Comparison of ENCODE assay signal across 3 cellular contexts in the genomic region with DNA sequence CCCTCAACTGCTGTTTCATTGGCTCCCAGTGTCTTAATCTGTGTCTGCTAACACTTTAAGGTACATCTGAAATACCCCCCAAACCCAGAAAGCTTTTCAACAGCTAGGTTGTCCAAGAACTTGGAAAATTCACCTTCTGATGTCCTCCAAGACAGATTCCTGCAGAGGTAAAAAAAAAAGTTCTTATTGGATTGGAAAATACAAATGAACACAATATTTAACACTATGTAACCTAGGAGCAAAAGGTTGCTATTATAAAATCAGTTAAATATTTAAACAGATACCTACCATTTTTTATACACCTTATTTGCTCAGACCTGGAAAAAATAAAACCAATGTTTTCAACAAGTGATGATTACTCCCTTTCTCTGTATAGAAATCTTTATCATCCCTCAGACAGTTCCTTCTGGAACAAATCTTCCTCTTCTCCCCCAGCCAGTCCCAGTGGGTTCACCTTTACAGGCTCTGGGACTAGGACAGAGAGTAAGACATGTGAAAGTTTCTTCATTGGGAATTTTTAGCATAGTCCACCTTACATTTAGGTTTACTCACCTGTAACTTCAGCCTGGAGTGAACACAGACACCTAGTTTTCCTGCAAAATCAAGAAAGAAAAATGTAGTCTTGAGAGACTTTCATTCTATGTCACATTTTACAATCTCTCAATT.
TF ChIP-seq lines count a peak whose summit lies in the region.

No MANE protein-coding gene starts in this region.

TF ChIP-seq in SK-N-SH, 30 proteins besides CTCF, POLR2A, EP300 and RAD21:
- TF ChIP-seq CHD2 (IDR thresholded peaks at IDR 0.05; ENCODE audit: low read length, partially characterized antibody) (no peak), GABPA (IDR thresholded peaks at IDR 0.05; ENCODE audit: low read depth) (no peak), RXRA (IDR thresholded peaks at IDR 0.05; ENCODE audit: borderline replicate concordance, low read depth) (no peak), SMC3 (IDR thresholded peaks at IDR 0.05; ENCODE audit: low read depth, low read length) (no peak), NFIC (IDR thresholded peaks at IDR 0.05; ENCODE audit: borderline replicate concordance) (no peak), TEAD4 (IDR thresholded peaks at IDR 0.05; ENCODE audit: borderline replicate concordance, insufficient read depth) (no peak), MEF2A (IDR thresholded peaks at IDR 0.05; ENCODE audit: borderline replicate concordance, low read depth) (no peak), POLR2AphosphoS5 (IDR thresholded peaks at IDR 0.05; ENCODE audit: low read depth, low read length) (no peak; the same call in 1 of the 2 replicates), NRF1 (IDR thresholded peaks at IDR 0.05; ENCODE audit: low read depth, low read length) (no peak), TAF1 (IDR thresholded peaks at IDR 0.05; ENCODE audit: borderline replicate concordance, low read depth, low read length) (no peak), YY1 (IDR thresholded peaks at IDR 0.05; ENCODE audit: low read depth) (no peak), GATA2 (CRISPR knock-in tag; IDR thresholded peaks at IDR 0.05) (no peak)
- TF ChIP-seq, protein P1, sequence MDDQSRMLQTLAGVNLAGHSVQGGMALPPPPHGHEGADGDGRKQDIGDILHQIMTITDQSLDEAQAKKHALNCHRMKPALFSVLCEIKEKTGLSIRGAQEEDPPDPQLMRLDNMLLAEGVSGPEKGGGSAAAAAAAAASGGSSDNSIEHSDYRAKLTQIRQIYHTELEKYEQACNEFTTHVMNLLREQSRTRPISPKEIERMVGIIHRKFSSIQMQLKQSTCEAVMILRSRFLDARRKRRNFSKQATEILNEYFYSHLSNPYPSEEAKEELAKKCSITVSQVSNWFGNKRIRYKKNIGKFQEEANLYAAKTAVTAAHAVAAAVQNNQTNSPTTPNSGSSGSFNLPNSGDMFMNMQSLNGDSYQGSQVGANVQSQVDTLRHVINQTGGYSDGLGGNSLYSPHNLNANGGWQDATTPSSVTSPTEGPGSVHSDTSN (IDR thresholded peaks at IDR 0.05) = no peak
- TF ChIP-seq, protein P2, sequence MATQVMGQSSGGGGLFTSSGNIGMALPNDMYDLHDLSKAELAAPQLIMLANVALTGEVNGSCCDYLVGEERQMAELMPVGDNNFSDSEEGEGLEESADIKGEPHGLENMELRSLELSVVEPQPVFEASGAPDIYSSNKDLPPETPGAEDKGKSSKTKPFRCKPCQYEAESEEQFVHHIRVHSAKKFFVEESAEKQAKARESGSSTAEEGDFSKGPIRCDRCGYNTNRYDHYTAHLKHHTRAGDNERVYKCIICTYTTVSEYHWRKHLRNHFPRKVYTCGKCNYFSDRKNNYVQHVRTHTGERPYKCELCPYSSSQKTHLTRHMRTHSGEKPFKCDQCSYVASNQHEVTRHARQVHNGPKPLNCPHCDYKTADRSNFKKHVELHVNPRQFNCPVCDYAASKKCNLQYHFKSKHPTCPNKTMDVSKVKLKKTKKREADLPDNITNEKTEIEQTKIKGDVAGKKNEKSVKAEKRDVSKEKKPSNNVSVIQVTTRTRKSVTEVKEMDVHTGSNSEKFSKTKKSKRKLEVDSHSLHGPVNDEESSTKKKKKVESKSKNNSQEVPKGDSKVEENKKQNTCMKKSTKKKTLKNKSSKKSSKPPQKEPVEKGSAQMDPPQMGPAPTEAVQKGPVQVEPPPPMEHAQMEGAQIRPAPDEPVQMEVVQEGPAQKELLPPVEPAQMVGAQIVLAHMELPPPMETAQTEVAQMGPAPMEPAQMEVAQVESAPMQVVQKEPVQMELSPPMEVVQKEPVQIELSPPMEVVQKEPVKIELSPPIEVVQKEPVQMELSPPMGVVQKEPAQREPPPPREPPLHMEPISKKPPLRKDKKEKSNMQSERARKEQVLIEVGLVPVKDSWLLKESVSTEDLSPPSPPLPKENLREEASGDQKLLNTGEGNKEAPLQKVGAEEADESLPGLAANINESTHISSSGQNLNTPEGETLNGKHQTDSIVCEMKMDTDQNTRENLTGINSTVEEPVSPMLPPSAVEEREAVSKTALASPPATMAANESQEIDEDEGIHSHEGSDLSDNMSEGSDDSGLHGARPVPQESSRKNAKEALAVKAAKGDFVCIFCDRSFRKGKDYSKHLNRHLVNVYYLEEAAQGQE (IDR thresholded peaks at IDR 0.05; ENCODE audit: low read depth, low read length) = no peak

TF ChIP-seq in SK-N-SH treated with all-trans-retinoic acid at 6 μM for 48 hours, 23 proteins besides CTCF, POLR2A, EP300 and RAD21:
- TF ChIP-seq CSDC2 (CRISPR knock-in tag; IDR thresholded peaks at IDR 0.05) (no peak), ZNF8 (CRISPR knock-in tag; IDR thresholded peaks at IDR 0.05) (no peak), ZNF70 (CRISPR knock-in tag; IDR thresholded peaks at IDR 0.05) (no peak), RARB (CRISPR knock-in tag; IDR thresholded peaks at IDR 0.05) (no peak), ZFP3 (CRISPR knock-in tag; IDR thresholded peaks at IDR 0.05) (no peak), SNAI2 (CRISPR knock-in tag; IDR thresholded peaks at IDR 0.05) (no peak), ZFP30 (CRISPR knock-in tag; IDR thresholded peaks at IDR 0.05) (no peak), ISL1 (CRISPR knock-in tag; IDR thresholded peaks at IDR 0.05) (no peak), ESRRG (CRISPR knock-in tag; IDR thresholded peaks at IDR 0.05) (no peak), TOX (CRISPR knock-in tag; IDR thresholded peaks at IDR 0.05; ENCODE audit: borderline replicate concordance) (no peak), TCF4 (CRISPR knock-in tag; IDR thresholded peaks at IDR 0.05; ENCODE audit: borderline replicate concordance) (no peak), GLIS3 (CRISPR knock-in tag; IDR thresholded peaks at IDR 0.05) (no peak), BACH2 (CRISPR knock-in tag; IDR thresholded peaks at IDR 0.05; ENCODE audit: borderline replicate concordance) (no peak), ZNF565 (CRISPR knock-in tag; conservative IDR thresholded peaks at IDR 0.05; ENCODE audit: low read depth) (no peak), PPARA (CRISPR knock-in tag; IDR thresholded peaks at IDR 0.05; ENCODE audit: borderline replicate concordance) (no peak)
- TF ChIP-seq, protein P3, sequence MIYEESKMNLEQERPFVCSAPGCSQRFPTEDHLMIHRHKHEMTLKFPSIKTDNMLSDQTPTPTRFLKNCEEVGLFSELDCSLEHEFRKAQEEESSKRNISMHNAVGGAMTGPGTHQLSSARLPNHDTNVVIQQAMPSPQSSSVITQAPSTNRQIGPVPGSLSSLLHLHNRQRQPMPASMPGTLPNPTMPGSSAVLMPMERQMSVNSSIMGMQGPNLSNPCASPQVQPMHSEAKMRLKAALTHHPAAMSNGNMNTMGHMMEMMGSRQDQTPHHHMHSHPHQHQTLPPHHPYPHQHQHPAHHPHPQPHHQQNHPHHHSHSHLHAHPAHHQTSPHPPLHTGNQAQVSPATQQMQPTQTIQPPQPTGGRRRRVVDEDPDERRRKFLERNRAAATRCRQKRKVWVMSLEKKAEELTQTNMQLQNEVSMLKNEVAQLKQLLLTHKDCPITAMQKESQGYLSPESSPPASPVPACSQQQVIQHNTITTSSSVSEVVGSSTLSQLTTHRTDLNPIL (CRISPR knock-in tag; IDR thresholded peaks at IDR 0.05; ENCODE audit: low read depth) = no peak
- TF ChIP-seq, protein P4, sequence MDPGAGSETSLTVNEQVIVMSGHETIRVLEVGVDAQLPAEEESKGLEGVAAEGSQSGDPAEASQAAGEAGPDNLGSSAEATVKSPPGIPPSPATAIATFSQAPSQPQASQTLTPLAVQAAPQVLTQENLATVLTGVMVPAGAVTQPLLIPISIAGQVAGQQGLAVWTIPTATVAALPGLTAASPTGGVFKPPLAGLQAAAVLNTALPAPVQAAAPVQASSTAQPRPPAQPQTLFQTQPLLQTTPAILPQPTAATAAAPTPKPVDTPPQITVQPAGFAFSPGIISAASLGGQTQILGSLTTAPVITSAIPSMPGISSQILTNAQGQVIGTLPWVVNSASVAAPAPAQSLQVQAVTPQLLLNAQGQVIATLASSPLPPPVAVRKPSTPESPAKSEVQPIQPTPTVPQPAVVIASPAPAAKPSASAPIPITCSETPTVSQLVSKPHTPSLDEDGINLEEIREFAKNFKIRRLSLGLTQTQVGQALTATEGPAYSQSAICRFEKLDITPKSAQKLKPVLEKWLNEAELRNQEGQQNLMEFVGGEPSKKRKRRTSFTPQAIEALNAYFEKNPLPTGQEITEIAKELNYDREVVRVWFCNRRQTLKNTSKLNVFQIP (CRISPR knock-in tag; IDR thresholded peaks at IDR 0.05; ENCODE audit: borderline replicate concordance, low read depth) = no peak
- TF ChIP-seq, protein P5, sequence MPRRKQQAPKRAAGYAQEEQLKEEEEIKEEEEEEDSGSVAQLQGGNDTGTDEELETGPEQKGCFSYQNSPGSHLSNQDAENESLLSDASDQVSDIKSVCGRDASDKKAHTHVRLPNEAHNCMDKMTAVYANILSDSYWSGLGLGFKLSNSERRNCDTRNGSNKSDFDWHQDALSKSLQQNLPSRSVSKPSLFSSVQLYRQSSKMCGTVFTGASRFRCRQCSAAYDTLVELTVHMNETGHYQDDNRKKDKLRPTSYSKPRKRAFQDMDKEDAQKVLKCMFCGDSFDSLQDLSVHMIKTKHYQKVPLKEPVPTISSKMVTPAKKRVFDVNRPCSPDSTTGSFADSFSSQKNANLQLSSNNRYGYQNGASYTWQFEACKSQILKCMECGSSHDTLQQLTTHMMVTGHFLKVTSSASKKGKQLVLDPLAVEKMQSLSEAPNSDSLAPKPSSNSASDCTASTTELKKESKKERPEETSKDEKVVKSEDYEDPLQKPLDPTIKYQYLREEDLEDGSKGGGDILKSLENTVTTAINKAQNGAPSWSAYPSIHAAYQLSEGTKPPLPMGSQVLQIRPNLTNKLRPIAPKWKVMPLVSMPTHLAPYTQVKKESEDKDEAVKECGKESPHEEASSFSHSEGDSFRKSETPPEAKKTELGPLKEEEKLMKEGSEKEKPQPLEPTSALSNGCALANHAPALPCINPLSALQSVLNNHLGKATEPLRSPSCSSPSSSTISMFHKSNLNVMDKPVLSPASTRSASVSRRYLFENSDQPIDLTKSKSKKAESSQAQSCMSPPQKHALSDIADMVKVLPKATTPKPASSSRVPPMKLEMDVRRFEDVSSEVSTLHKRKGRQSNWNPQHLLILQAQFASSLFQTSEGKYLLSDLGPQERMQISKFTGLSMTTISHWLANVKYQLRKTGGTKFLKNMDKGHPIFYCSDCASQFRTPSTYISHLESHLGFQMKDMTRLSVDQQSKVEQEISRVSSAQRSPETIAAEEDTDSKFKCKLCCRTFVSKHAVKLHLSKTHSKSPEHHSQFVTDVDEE (CRISPR knock-in tag; IDR thresholded peaks at IDR 0.05) = no peak

TF ChIP-seq in K562, 482 proteins besides CTCF, POLR2A, EP300 and RAD21:
- no peak for TF ChIP-seq PTTG1 (tag; IDR thresholded peaks at IDR 0.05; ENCODE audit: low read depth)
- no peak for TF ChIP-seq DNMT1 (IDR thresholded peaks at IDR 0.05)
- TF ChIP-seq POLR2H (tag; IDR thresholded peaks at IDR 0.05; ENCODE audit: low read depth) = peak; percentile 15; the same call in 1 of the 2 replicates
- TF ChIP-seq, protein P6, sequence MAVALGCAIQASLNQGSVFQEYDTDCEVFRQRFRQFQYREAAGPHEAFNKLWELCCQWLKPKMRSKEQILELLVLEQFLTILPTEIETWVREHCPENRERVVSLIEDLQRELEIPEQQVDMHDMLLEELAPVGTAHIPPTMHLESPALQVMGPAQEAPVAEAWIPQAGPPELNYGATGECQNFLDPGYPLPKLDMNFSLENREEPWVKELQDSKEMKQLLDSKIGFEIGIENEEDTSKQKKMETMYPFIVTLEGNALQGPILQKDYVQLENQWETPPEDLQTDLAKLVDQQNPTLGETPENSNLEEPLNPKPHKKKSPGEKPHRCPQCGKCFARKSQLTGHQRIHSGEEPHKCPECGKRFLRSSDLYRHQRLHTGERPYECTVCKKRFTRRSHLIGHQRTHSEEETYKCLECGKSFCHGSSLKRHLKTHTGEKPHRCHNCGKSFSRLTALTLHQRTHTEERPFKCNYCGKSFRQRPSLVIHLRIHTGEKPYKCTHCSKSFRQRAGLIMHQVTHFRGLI (CRISPR knock-in tag; IDR thresholded peaks at IDR 0.05) = no peak
- TF ChIP-seq HNRNPUL1 (IDR thresholded peaks at IDR 0.05; ENCODE audit: low read length) = peak; percentile 26; the same call in 1 of the 2 replicates
- no peak for TF ChIP-seq LEF1 (IDR thresholded peaks at IDR 0.05)
- peak; percentile 1 for TF ChIP-seq KDM5B (IDR thresholded peaks at IDR 0.05; ENCODE audit: insufficient replicate concordance, low read depth, low read length)
- peak; percentile 67 for TF ChIP-seq RBFOX2 (IDR thresholded peaks at IDR 0.05; ENCODE audit: low read depth, low read length)
- TF ChIP-seq HNRNPL (IDR thresholded peaks at IDR 0.05; ENCODE audit: low read depth, low read length) = peak; percentile 32; the same call in 1 of the 2 replicates
- peak; percentile 35 for TF ChIP-seq EWSR1 (IDR thresholded peaks at IDR 0.05; ENCODE audit: borderline replicate concordance, low read depth, partially characterized antibody)
- TF ChIP-seq RBM39 (optimal IDR thresholded peaks at IDR 0.05; ENCODE audit: low read depth, low read length) = peak; percentile 92
- TF ChIP-seq POLR2G (IDR thresholded peaks at IDR 0.05; ENCODE audit: low read depth, low read length) = peak; percentile 18; the same call in 1 of the 2 replicates
- peak; percentile 5 for TF ChIP-seq PRPF4 (IDR thresholded peaks at IDR 0.05; ENCODE audit: insufficient read depth, low read depth, low read length, poor library complexity, severe bottlenecking)
- peak; percentile 86 for TF ChIP-seq U2AF1 (optimal IDR thresholded peaks at IDR 0.05; ENCODE audit: low read depth, low read length)
- no peak for TF ChIP-seq ZNF347 (CRISPR knock-in tag; IDR thresholded peaks at IDR 0.05; ENCODE audit: low read depth)
TF ChIP-seq in K562: peak in this region for 10.
